14 cellular contexts compared by ENCODE assay signal in the genomic region with DNA sequence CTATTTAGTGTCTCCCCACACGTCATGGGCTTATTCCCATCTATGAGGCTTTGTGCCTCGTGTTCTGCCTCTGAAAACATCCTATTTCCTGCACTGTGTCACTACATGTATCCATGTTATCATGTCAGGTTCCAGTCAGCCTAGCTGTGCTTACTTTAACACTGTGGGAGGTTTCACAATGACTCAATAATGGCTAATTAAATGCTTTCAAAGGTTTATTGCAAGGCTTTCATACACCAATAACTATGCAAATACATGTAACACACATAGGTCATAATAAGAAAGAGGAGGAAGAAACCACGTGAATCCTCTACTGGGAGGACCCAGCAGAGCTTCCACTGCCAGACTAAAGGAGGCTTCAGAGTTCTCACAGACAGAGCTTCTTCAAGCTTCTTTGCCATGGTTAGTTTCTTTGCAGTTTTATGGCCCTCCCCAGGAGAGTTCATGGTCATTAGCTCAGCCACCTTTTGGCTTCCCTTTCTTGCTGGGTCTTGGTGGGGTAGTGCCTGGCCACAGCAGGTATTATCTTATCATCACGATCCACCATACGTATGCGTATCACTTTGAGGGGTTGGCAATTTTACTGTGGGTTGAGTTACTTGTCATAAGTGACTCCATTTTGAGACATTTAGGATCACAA. TPM values are rescaled to one million over a fixed set of nuclear protein-coding genes. Genes with fewer than 3 reads are reported as not detected.
A peak's percentile ranks its signal among the peaks of the same experiment; 100 is the strongest.
DNase-seq lines count a peak whose midpoint lies in the region; ATAC-seq and TF ChIP-seq lines count a peak whose summit lies in the region.
"Had no signal": no experiment of that assay in that cellular context is flagged by ENCODE, and none has a peak within 500 bp of the region (broad histone marks: within the 10 kb centered on the region; RNA-seq: fewer than 3 reads in every experiment).

No MANE protein-coding gene starts in this region.

- peak overlapping the region; percentile 62 for H3K56ac ChIP-seq in mesendoderm (ENCODE audit: low read length)

- H3K27me3 ChIP-seq in mesendoderm (ENCODE audit: insufficient read depth, low read length, poor library complexity), result peaks cover 2% of the 10 kb centered on the region
- H3K27me3 ChIP-seq in GM23338 (ENCODE audit: insufficient read depth), result peaks cover 28% of the 10 kb centered on the region

- peak overlapping the region; percentile 95 for H2AK5ac ChIP-seq in mesendoderm (ENCODE audit: low read length)

- no peaks in the 10 kb centered on the region for H4K20me1 ChIP-seq in GM23338 (replicated peaks; ENCODE audit: insufficient read depth)

- no peaks in the 10 kb centered on the region for H3K9me2 ChIP-seq in GM23338 (ENCODE audit: insufficient read depth)

- no peak overlapping the region for H3K4ac ChIP-seq in mesendoderm (ENCODE audit: low read depth, low read length)

- H4K8ac ChIP-seq in mesendoderm (ENCODE audit: low read depth, low read length), result no peak overlapping the region

- peaks cover 7% of the 10 kb centered on the region for H3K4me1 ChIP-seq in mesendoderm (ENCODE audit: control insufficient read depth, low read depth, low read length)
- H3K4me1 ChIP-seq in GM23338 (ENCODE audit: insufficient read depth), result no peaks in the 10 kb centered on the region

- no peak overlapping the region for H2AFZ ChIP-seq in GM23338

- no peak overlapping the region for H2BK120ac ChIP-seq in mesendoderm (ENCODE audit: low read depth, low read length)

- no peaks in the 10 kb centered on the region; the same call in 2 of the 3 replicates for H3K4me1 Mint-ChIP-seq in GM23338
- no peaks in the 10 kb centered on the region for H3K4me1 Mint-ChIP-seq in activated naive CD8-positive, alpha-beta T cell treated with anti-CD3 and anti-CD28 coated beads for 36 hours

- no peaks in the 10 kb centered on the region for H3F3A ChIP-seq in GM23338 (replicated peaks; ENCODE audit: low read depth)

- peaks cover 26% of the 10 kb centered on the region for H3K27me3 Mint-ChIP-seq in GM23338 (ENCODE audit: insufficient read depth, low read depth, poor library complexity)
- H3K27me3 Mint-ChIP-seq in activated naive CD8-positive, alpha-beta T cell treated with anti-CD3 and anti-CD28 coated beads for 36 hours, result peaks cover 33% of the 10 kb centered on the region

- H3K36me3 Mint-ChIP-seq in GM23338 (ENCODE audit: low read depth), result no peaks in the 10 kb centered on the region
- no peaks in the 10 kb centered on the region for H3K36me3 Mint-ChIP-seq in activated naive CD8-positive, alpha-beta T cell treated with anti-CD3 and anti-CD28 coated beads for 36 hours
- H3K36me3 Mint-ChIP-seq: brain had no signal

- no peak overlapping the region for H3K4me3 ChIP-seq in mesendoderm (ENCODE audit: low read length)
- H3K4me3 ChIP-seq in GM23338, result no peak overlapping the region
- H3K4me3 ChIP-seq: lung had no signal

- H3K4me3 Mint-ChIP-seq in GM23338, result no peak overlapping the region
- H3K4me3 Mint-ChIP-seq in activated naive CD8-positive, alpha-beta T cell treated with anti-CD3 and anti-CD28 coated beads for 36 hours, result no peak overlapping the region

- H4K5ac ChIP-seq in mesendoderm (ENCODE audit: low read length), result no peak overlapping the region

- H3K79me2 ChIP-seq in mesendoderm (ENCODE audit: control insufficient read depth, insufficient read depth, low read length) (no peaks in the 10 kb centered on the region), GM23338 (replicated peaks; ENCODE audit: insufficient read depth) (no peaks in the 10 kb centered on the region)

- ATAC-seq in GM18867 (IDR thresholded peaks at IDR 0.05; ENCODE audit: unreplicated experiment), result peak; percentile 97
- ATAC-seq in GM21529 (IDR thresholded peaks at IDR 0.05; ENCODE audit: unreplicated experiment), result peak; percentile 97
- peak; percentile 88 for ATAC-seq in HG03139 (IDR thresholded peaks at IDR 0.05; ENCODE audit: unreplicated experiment)
- ATAC-seq in GM23338, result no peak
- ATAC-seq: sciatic nerve had no signal

- no peak overlapping the region for H3K18ac ChIP-seq in mesendoderm (ENCODE audit: low read length)

- H3K27ac Mint-ChIP-seq in GM23338, result no peak overlapping the region
- H3K27ac Mint-ChIP-seq in activated naive CD8-positive, alpha-beta T cell treated with anti-CD3 and anti-CD28 coated beads for 36 hours, result no peak overlapping the region
- H3K27ac Mint-ChIP-seq: brain had no signal

- H2BK5ac ChIP-seq in mesendoderm (ENCODE audit: low read length), result peak overlapping the region; percentile 79

- H3K23ac ChIP-seq in mesendoderm (ENCODE audit: low read length), result no peak overlapping the region

- no peak overlapping the region for H3K9ac ChIP-seq in mesendoderm (ENCODE audit: low read length)

- H2BK15ac ChIP-seq in mesendoderm (replicated peaks; ENCODE audit: low read depth), result no peak overlapping the region

- DNase-seq in mesendoderm, result peak; percentile 55
- no peak for DNase-seq in GM23338 (ENCODE audit: low spot score)
- DNase-seq in activated naive CD8-positive, alpha-beta T cell treated with anti-CD3 and anti-CD28 coated beads for 36 hours, result no peak
- no peak for DNase-seq in stimulated activated CD4-positive, alpha-beta T cell treated with anti-CD3 and anti-CD28 coated beads, Interleukin-2, amount 100 ng/mL, for 24 hours
- no peak for DNase-seq in A172 (ENCODE audit: low spot score)
- DNase-seq: DMS153, NCI-H2029 treated with DMSO at 0.1 percent for 48 hours, SIG-M5 had no signal

- H3K36me3 ChIP-seq in mesendoderm (ENCODE audit: control insufficient read depth, insufficient read depth, low read length) (no peaks in the 10 kb centered on the region), GM23338 (ENCODE audit: insufficient read depth) (no peaks in the 10 kb centered on the region)

- no CpG with 5 or more reads among the region's 6 CpGs for WGBS in mesendoderm (ENCODE audit: extremely low coverage, insufficient coverage, low lambda C conversion rate)

- H3K4me2 ChIP-seq in mesendoderm (ENCODE audit: low read length) (no peak overlapping the region), GM23338 (no peak overlapping the region)

- H3K27ac ChIP-seq in mesendoderm (ENCODE audit: low read depth, low read length) (no peak overlapping the region), GM23338 (ENCODE audit: low read depth) (no peak overlapping the region)

- no peaks in the 10 kb centered on the region for H3K79me1 ChIP-seq in mesendoderm (ENCODE audit: low read length)

- H3K9me3 Mint-ChIP-seq in GM23338, result no peaks in the 10 kb centered on the region
- no peaks in the 10 kb centered on the region for H3K9me3 Mint-ChIP-seq in activated naive CD8-positive, alpha-beta T cell treated with anti-CD3 and anti-CD28 coated beads for 36 hours

- TF ChIP-seq CTCF in GM23338 (conservative IDR thresholded peaks at IDR 0.05; ENCODE audit: low read depth in 2 of 2), result no peak

TF ChIP-seq in GM23338, 12 proteins besides CTCF, POLR2A, EP300 and RAD21:
- TF ChIP-seq POLR2AphosphoS5 (IDR thresholded peaks at IDR 0.05; ENCODE audit: low read depth) (no peak), EZH2 (IDR thresholded peaks at IDR 0.05; ENCODE audit: low read depth, unreplicated experiment) (no peak), CREB1 (CRISPR knock-in tag; IDR thresholded peaks at IDR 0.05; ENCODE audit: low read depth) (no peak)

RNA-seq across cellular contexts. Expression of gene COLEC12, which starts 5.1 kb away (rescaled TPM):
- 7.5 TPM for polyA plus RNA-seq in mesendoderm (2013, experiment 1 of 2)
- polyA plus RNA-seq in mesendoderm (2013, experiment 2 of 2), result 7.4 TPM
- 3.2 and 4.0 TPM in 2 replicates for total RNA-seq in GM23338 (2014; rRNA removed; shearing (Covaris generic))
- 1.1 and 2.0 TPM in 2 replicates for polyA plus RNA-seq in GM23338 (2016; fragmentation: Nextera tagmentation; extraction: Ambion mirVana)
- not detected for total RNA-seq in activated naive CD8-positive, alpha-beta T cell treated with anti-CD3 and anti-CD28 coated beads for 36 hours
- total RNA-seq in A172 (2014; rRNA removed; shearing (Covaris generic)), result 0.02 TPM in 1 of 2 replicates, not detected in the other
